Comparison of ENCODE assay signal across 11 cellular contexts in the genomic region with DNA sequence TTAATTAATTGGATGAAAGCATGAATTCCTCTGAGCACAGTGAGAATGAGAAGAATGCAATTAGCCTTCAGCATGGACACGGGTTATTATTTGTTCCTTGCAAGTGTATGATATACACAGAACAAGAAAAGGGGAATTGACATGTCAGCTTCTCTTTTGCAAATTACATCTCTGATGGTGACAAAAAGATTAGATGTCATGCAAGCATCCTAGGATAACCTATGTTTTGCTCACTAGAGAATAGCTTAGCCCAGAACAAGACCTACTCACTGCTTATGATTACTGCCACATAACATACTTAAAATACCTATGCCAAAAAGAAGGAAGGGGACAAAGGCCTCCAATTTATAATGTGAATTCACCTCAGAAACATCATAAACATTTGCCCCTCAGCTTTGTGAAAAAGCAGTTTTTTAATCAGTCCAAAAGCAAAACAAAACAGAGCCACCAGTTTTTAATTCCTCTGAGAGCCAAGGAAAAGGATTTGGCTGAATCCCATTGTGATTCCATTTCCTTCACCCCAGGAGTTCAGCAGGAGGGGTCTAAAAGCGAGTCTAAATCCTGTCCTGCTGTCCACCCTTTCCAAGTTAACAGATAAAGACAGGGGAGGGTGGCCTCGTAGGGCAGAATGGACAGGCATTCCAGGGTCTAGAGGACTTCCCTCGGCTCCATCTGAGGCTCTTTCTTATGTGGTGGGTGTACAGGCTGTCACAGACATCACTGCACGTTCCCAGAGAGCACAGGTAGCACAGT.
A peak's percentile ranks its signal among the peaks of the same experiment; 100 is the strongest.
DNase-seq lines count a peak whose midpoint lies in the region; ATAC-seq and TF ChIP-seq lines count a peak whose summit lies in the region.
"Had no signal": no experiment of that assay in that cellular context is flagged by ENCODE, and none has a peak within 500 bp of the region (broad histone marks: within the 10 kb centered on the region; RNA-seq: fewer than 3 reads in every experiment).

No MANE protein-coding gene starts in this region.

- H2BK5ac ChIP-seq in H9 (ENCODE audit: insufficient read length, low read length) (no peak overlapping the region), mesendoderm (ENCODE audit: low read length) (no peak overlapping the region)

- H3K4me1 ChIP-seq in CD8-positive, alpha-beta memory T cell (ENCODE audit: insufficient read depth, low read length), result peaks cover 69% of the 10 kb centered on the region
- H3K4me1 ChIP-seq in H9 (ENCODE audit: insufficient read depth, low read length), result peaks cover 5% of the 10 kb centered on the region; the same call in 1 of the 2 replicates
- H3K4me1 ChIP-seq in mesendoderm (ENCODE audit: control insufficient read depth, low read depth, low read length), result peaks cover 2% of the 10 kb centered on the region

- peaks cover 0 to 2% (median 0%) of the 10 kb centered on the region in 3 donors for H3K36me3 Mint-ChIP-seq in CD8-positive, alpha-beta memory T cell
- peaks cover 1 to 4% (median 3%) of the 10 kb centered on the region in 3 experiments; a peak in 3 of 7 replicates for H3K36me3 Mint-ChIP-seq in H9 (ENCODE audit: insufficient read depth in 1 of 3, low read depth in 3 of 3)
- no peaks in the 10 kb centered on the region for H3K36me3 Mint-ChIP-seq in activated naive CD8-positive, alpha-beta T cell treated with anti-CD3 and anti-CD28 coated beads for 36 hours
- no peaks in the 10 kb centered on the region for H3K36me3 Mint-ChIP-seq in naive B cell

- H3K23me2 ChIP-seq in H9 (ENCODE audit: insufficient read length, low read depth, low read length, poor library complexity, severe bottlenecking), result no peaks in the 10 kb centered on the region

- H3K9me3 ChIP-seq in CD8-positive, alpha-beta memory T cell (ENCODE audit: low read length), result no peaks in the 10 kb centered on the region
- no peaks in the 10 kb centered on the region for H3K9me3 ChIP-seq in H9 (ENCODE audit: control insufficient read depth, low read depth, low read length)

- H3K4ac ChIP-seq in H9 (ENCODE audit: low read depth, low read length) (no peak overlapping the region), mesendoderm (ENCODE audit: low read depth, low read length) (no peak overlapping the region)

- H3K4me3 Mint-ChIP-seq in CD8-positive, alpha-beta memory T cell, result peak overlapping the region in 6 of 7 donors; percentile 41 to 78 (median 70)
- peak overlapping the region; percentile 21 to 47; a peak in 4 of 5 replicates for H3K4me3 Mint-ChIP-seq in H9
- H3K4me3 Mint-ChIP-seq in activated naive CD8-positive, alpha-beta T cell treated with anti-CD3 and anti-CD28 coated beads for 36 hours, result peak overlapping the region; percentile 71
- peak overlapping the region; percentile 2 to 84 (median 72) for H3K4me3 Mint-ChIP-seq in naive B cell

- peaks cover 0 to 2% of the 10 kb centered on the region in 2 donors for H3K27me3 Mint-ChIP-seq in CD8-positive, alpha-beta memory T cell
- H3K27me3 Mint-ChIP-seq in H9 (ENCODE audit: low read depth), result peaks cover 60% of the 10 kb centered on the region
- no peaks in the 10 kb centered on the region for H3K27me3 Mint-ChIP-seq in activated naive CD8-positive, alpha-beta T cell treated with anti-CD3 and anti-CD28 coated beads for 36 hours
- no peaks in the 10 kb centered on the region for H3K27me3 Mint-ChIP-seq in naive B cell

- no peak overlapping the region for H3K27ac ChIP-seq in CD8-positive, alpha-beta memory T cell (ENCODE audit: low read depth, low read length)
- H3K27ac ChIP-seq in H9 (ENCODE audit: insufficient read length, low read depth, low read length), result no peak overlapping the region
- no peak overlapping the region for H3K27ac ChIP-seq in mesendoderm (ENCODE audit: low read depth, low read length)

- no peak overlapping the region for H4K8ac ChIP-seq in H9 (replicated peaks; ENCODE audit: insufficient read length, low read depth, low read length)
- no peak overlapping the region for H4K8ac ChIP-seq in mesendoderm (ENCODE audit: low read depth, low read length)

- H3K4me2 ChIP-seq in H9 (ENCODE audit: insufficient read depth, insufficient read length, low read length) (no peak overlapping the region), mesendoderm (ENCODE audit: low read length) (no peak overlapping the region)

- no peak overlapping the region for H3K23ac ChIP-seq in H9 (ENCODE audit: insufficient read length, low read depth, low read length)
- H3K23ac ChIP-seq in mesendoderm (ENCODE audit: low read length), result no peak overlapping the region

- H2BK120ac ChIP-seq in H9 (ENCODE audit: low read depth, low read length, poor library complexity, severe bottlenecking) (no peak overlapping the region), mesendoderm (ENCODE audit: low read depth, low read length) (no peak overlapping the region)

- no peak overlapping the region for H2BK20ac ChIP-seq in H9 (ENCODE audit: low read depth, low read length, poor library complexity, severe bottlenecking)

- H2BK12ac ChIP-seq in H9 (ENCODE audit: insufficient read length, low read depth, low read length), result no peak overlapping the region

- no peak overlapping the region for H3T11ph ChIP-seq in H9 (ENCODE audit: low read length)

- peaks cover 50 to 63% (median 57%) of the 10 kb centered on the region in 3 donors for H3K4me1 Mint-ChIP-seq in CD8-positive, alpha-beta memory T cell
- H3K4me1 Mint-ChIP-seq in H9 (peaks cover 25 to 26% of the 10 kb centered on the region in 2 experiments), naive B cell (peaks cover 18 to 38% (median 34%) of the 10 kb centered on the region in 3 donors)
- H3K4me1 Mint-ChIP-seq in activated naive CD8-positive, alpha-beta T cell treated with anti-CD3 and anti-CD28 coated beads for 36 hours, result peaks cover 61% of the 10 kb centered on the region

- no peak for ATAC-seq in naive B cell (ENCODE audit: low read depth in 2 of 2)
- no peak for ATAC-seq in HG02970 (IDR thresholded peaks at IDR 0.05; ENCODE audit: low FRiP score, unreplicated experiment)
- ATAC-seq: activated CD4-positive, CD25-positive, alpha-beta regulatory T cell treated with anti-CD3 and anti-CD28 coated beads, Interleukin-2, amount 50 U/mL, for 24 hours had no signal

- no peak overlapping the region for H2AFZ ChIP-seq in H9 (ENCODE audit: low read length)

- peak overlapping the region; percentile 57 to 100 (median 94) for H3K27ac Mint-ChIP-seq in CD8-positive, alpha-beta memory T cell
- no peak overlapping the region; a peak in 1 of 7 replicates for H3K27ac Mint-ChIP-seq in H9
- peak overlapping the region; percentile 99 for H3K27ac Mint-ChIP-seq in activated naive CD8-positive, alpha-beta T cell treated with anti-CD3 and anti-CD28 coated beads for 36 hours
- H3K27ac Mint-ChIP-seq in naive B cell, result peak overlapping the region; percentile 11 to 79 (median 49)

- H3K9ac ChIP-seq in H9 (ENCODE audit: extremely low read depth, insufficient read length, low read length), result no peak overlapping the region
- no peak overlapping the region for H3K9ac ChIP-seq in mesendoderm (ENCODE audit: low read length)

- TF ChIP-seq CTCF in H9 (conservative IDR thresholded peaks at IDR 0.05), result no peak

- POLR2A ChIA-PET in CD8-positive, alpha-beta memory T cell (lab: Charles Lee), result no interaction called here

- no CpG with 5 or more reads among the region's 5 CpGs for WGBS in H9 (ENCODE audit: extremely low coverage, insufficient read length, low lambda C conversion rate)
- WGBS in mesendoderm (ENCODE audit: extremely low coverage, insufficient coverage, low lambda C conversion rate), result no CpG with 5 or more reads among the region's 5 CpGs

- H4K5ac ChIP-seq in H9 (ENCODE audit: insufficient read length, low read depth, low read length) (no peak overlapping the region), mesendoderm (ENCODE audit: low read length) (no peak overlapping the region)

- H3K4me3 ChIP-seq in CD8-positive, alpha-beta memory T cell (ENCODE audit: low read length), result no peak overlapping the region
- no peak overlapping the region for H3K4me3 ChIP-seq in mesendoderm (ENCODE audit: low read length)

- H3K18ac ChIP-seq in H9 (ENCODE audit: insufficient read length, low read depth, low read length), result no peak overlapping the region
- H3K18ac ChIP-seq in mesendoderm (ENCODE audit: low read length), result no peak overlapping the region

- H2BK15ac ChIP-seq in H9 (ENCODE audit: low read depth, low read length) (no peak overlapping the region), mesendoderm (replicated peaks; ENCODE audit: low read depth) (no peak overlapping the region)

- H4K20me1 ChIP-seq in H9 (ENCODE audit: control insufficient read depth, insufficient read depth, insufficient read length), result no peaks in the 10 kb centered on the region

- CTCF ChIA-PET in CD8-positive, alpha-beta memory T cell (lab: Charles Lee), result interaction anchor here (0.9 to 1.0 kb wide), 2 partner anchors 65 to 66 kb away, joined by 3 read pairs; no protein-coding TSS in a partner anchor

- no peaks in the 10 kb centered on the region for H3K27me3 ChIP-seq in CD8-positive, alpha-beta memory T cell (ENCODE audit: insufficient read depth, low read length, poor library complexity, severe bottlenecking)
- H3K27me3 ChIP-seq in H9 (ENCODE audit: insufficient read depth, low read length) (no peaks in the 10 kb centered on the region; the same call in 1 of the 2 replicates), mesendoderm (ENCODE audit: insufficient read depth, low read length, poor library complexity) (no peaks in the 10 kb centered on the region)

- H2AK5ac ChIP-seq in H9 (ENCODE audit: insufficient read length, low read length), result no peak overlapping the region
- H2AK5ac ChIP-seq in mesendoderm (ENCODE audit: low read length), result no peak overlapping the region

- H4K91ac ChIP-seq in H9 (ENCODE audit: insufficient read length, low read depth, low read length), result no peak overlapping the region

- no peak overlapping the region for H3K14ac ChIP-seq in H9 (ENCODE audit: insufficient read depth, low read length)

- H3K9me3 Mint-ChIP-seq in CD8-positive, alpha-beta memory T cell, result peaks cover 0 to 2% (median 0%) of the 10 kb centered on the region in 5 donors
- H3K9me3 Mint-ChIP-seq in H9 (peaks cover 2 to 11% of the 10 kb centered on the region in 2 experiments; a peak in 4 of 5 replicates), naive B cell (peaks cover 0 to 2% (median 0%) of the 10 kb centered on the region in 7 donors)
- H3K9me3 Mint-ChIP-seq in activated naive CD8-positive, alpha-beta T cell treated with anti-CD3 and anti-CD28 coated beads for 36 hours, result peaks cover 3% of the 10 kb centered on the region

- DNase-seq in CD8-positive, alpha-beta memory T cell, result no peak
- no peak for DNase-seq in H9
- no peak for DNase-seq in activated naive CD8-positive, alpha-beta T cell treated with anti-CD3 and anti-CD28 coated beads for 36 hours
- DNase-seq in naive B cell, result no peak
- no peak for DNase-seq in mesendoderm
- no peak for DNase-seq in NCI-H1694 (lab: John Stamatoyannopoulos, UW)
- DNase-seq: aorta, NCI-H748 treated with DMSO at 0.1 percent for 48 hours, SHP77 treated with DMSO at 0.1 percent for 48 hours had no signal

- H3K79me2 ChIP-seq in H9 (ENCODE audit: insufficient read depth, low read length) (no peaks in the 10 kb centered on the region), mesendoderm (ENCODE audit: control insufficient read depth, insufficient read depth, low read length) (no peaks in the 10 kb centered on the region)

- no peaks in the 10 kb centered on the region for H3K79me1 ChIP-seq in H9 (ENCODE audit: insufficient read depth, low read depth, low read length, poor library complexity, severe bottlenecking)
- H3K79me1 ChIP-seq in mesendoderm (ENCODE audit: low read length), result no peaks in the 10 kb centered on the region

- H3K56ac ChIP-seq in H9 (ENCODE audit: insufficient read length, low read depth, low read length), result no peak overlapping the region
- no peak overlapping the region for H3K56ac ChIP-seq in mesendoderm (ENCODE audit: low read length)

- H3K36me3 ChIP-seq in CD8-positive, alpha-beta memory T cell (ENCODE audit: insufficient read depth, low read length), result no peaks in the 10 kb centered on the region
- H3K36me3 ChIP-seq in mesendoderm (ENCODE audit: control insufficient read depth, insufficient read depth, low read length), result no peaks in the 10 kb centered on the region

Comparison
In these comparisons a context has a peak if more than half of its experiments do, and no peak if none do; other contexts are left out.
1. H3K27ac Mint-ChIP-seq: peak in CD8-positive, alpha-beta memory T cell (8 of 8), activated naive CD8-positive, alpha-beta T cell treated with anti-CD3 and anti-CD28 coated beads for 36 hours (single experiment) and naive B cell (6 of 6); none in H9 (0 of 3).
2. Peak in every context shown above with its lines, with median percentiles within 50 percentile points of each other: H3K4me3 Mint-ChIP-seq.